In genomic region chr7:20306499-20306946, GRCh38 we compare ENCODE assay signal across 2 cellular contexts.
TF ChIP-seq lines count a peak whose summit lies in the region.

No MANE protein-coding gene starts in this region.

TF ChIP-seq in HepG2, 621 proteins besides CTCF, POLR2A, EP300 and RAD21 (continues in another document):
- TF ChIP-seq HNF4A (CRISPR knock-in tag; IDR thresholded peaks at IDR 0.05) (peak; percentile 40; the same call in 1 of the 2 replicates), ZNF776 (CRISPR knock-in tag; IDR thresholded peaks at IDR 0.05) (no peak), SOX13 (IDR thresholded peaks at IDR 0.05) (no peak), SOX13 (CRISPR knock-in tag; conservative IDR thresholded peaks at IDR 0.05 in 1 of 2, IDR thresholded peaks at IDR 0.05 in 1 of 2) (peak in 1 of 2 experiments; percentile 53; a peak in 2 of 4 replicates), NAIF1 (CRISPR knock-in tag; IDR thresholded peaks at IDR 0.05; ENCODE audit: borderline replicate concordance) (no peak), FOSL2 (CRISPR knock-in tag; IDR thresholded peaks at IDR 0.05) (peak; percentile 54), SOX5 (CRISPR knock-in tag; IDR thresholded peaks at IDR 0.05; ENCODE audit: borderline replicate concordance) (peak; percentile 38; the same call in 1 of the 2 replicates), RARA (CRISPR knock-in tag; IDR thresholded peaks at IDR 0.05) (peak; percentile 63), ZSCAN22 (CRISPR knock-in tag; IDR thresholded peaks at IDR 0.05) (no peak), ZNF563 (CRISPR knock-in tag; IDR thresholded peaks at IDR 0.05) (no peak), BCL6 (CRISPR knock-in tag; IDR thresholded peaks at IDR 0.05) (peak; percentile 67; the same call in 1 of the 2 replicates)
- TF ChIP-seq, protein P1, sequence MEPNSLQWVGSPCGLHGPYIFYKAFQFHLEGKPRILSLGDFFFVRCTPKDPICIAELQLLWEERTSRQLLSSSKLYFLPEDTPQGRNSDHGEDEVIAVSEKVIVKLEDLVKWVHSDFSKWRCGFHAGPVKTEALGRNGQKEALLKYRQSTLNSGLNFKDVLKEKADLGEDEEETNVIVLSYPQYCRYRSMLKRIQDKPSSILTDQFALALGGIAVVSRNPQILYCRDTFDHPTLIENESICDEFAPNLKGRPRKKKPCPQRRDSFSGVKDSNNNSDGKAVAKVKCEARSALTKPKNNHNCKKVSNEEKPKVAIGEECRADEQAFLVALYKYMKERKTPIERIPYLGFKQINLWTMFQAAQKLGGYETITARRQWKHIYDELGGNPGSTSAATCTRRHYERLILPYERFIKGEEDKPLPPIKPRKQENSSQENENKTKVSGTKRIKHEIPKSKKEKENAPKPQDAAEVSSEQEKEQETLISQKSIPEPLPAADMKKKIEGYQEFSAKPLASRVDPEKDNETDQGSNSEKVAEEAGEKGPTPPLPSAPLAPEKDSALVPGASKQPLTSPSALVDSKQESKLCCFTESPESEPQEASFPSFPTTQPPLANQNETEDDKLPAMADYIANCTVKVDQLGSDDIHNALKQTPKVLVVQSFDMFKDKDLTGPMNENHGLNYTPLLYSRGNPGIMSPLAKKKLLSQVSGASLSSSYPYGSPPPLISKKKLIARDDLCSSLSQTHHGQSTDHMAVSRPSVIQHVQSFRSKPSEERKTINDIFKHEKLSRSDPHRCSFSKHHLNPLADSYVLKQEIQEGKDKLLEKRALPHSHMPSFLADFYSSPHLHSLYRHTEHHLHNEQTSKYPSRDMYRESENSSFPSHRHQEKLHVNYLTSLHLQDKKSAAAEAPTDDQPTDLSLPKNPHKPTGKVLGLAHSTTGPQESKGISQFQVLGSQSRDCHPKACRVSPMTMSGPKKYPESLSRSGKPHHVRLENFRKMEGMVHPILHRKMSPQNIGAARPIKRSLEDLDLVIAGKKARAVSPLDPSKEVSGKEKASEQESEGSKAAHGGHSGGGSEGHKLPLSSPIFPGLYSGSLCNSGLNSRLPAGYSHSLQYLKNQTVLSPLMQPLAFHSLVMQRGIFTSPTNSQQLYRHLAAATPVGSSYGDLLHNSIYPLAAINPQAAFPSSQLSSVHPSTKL (CRISPR knock-in tag; IDR thresholded peaks at IDR 0.05): peak; percentile 51; the same call in 1 of the 2 replicates
- TF ChIP-seq, protein P2, sequence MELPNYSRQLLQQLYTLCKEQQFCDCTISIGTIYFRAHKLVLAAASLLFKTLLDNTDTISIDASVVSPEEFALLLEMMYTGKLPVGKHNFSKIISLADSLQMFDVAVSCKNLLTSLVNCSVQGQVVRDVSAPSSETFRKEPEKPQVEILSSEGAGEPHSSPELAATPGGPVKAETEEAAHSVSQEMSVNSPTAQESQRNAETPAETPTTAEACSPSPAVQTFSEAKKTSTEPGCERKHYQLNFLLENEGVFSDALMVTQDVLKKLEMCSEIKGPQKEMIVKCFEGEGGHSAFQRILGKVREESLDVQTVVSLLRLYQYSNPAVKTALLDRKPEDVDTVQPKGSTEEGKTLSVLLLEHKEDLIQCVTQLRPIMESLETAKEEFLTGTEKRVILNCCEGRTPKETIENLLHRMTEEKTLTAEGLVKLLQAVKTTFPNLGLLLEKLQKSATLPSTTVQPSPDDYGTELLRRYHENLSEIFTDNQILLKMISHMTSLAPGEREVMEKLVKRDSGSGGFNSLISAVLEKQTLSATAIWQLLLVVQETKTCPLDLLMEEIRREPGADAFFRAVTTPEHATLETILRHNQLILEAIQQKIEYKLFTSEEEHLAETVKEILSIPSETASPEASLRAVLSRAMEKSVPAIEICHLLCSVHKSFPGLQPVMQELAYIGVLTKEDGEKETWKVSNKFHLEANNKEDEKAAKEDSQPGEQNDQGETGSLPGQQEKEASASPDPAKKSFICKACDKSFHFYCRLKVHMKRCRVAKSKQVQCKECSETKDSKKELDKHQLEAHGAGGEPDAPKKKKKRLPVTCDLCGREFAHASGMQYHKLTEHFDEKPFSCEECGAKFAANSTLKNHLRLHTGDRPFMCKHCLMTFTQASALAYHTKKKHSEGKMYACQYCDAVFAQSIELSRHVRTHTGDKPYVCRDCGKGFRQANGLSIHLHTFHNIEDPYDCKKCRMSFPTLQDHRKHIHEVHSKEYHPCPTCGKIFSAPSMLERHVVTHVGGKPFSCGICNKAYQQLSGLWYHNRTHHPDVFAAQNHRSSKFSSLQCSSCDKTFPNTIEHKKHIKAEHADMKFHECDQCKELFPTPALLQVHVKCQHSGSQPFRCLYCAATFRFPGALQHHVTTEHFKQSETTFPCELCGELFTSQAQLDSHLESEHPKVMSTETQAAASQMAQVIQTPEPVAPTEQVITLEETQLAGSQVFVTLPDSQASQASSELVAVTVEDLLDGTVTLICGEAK (IDR thresholded peaks at IDR 0.05): no peak
- TF ChIP-seq, protein P2 (CRISPR knock-in tag; IDR thresholded peaks at IDR 0.05): no peak

TF ChIP-seq in GM12878, 131 proteins besides CTCF, POLR2A, EP300 and RAD21:
- no peak for TF ChIP-seq NBN (IDR thresholded peaks at IDR 0.05)
- TF ChIP-seq NR2F1 (conservative IDR thresholded peaks at IDR 0.05): no peak
- TF ChIP-seq, protein P3, sequence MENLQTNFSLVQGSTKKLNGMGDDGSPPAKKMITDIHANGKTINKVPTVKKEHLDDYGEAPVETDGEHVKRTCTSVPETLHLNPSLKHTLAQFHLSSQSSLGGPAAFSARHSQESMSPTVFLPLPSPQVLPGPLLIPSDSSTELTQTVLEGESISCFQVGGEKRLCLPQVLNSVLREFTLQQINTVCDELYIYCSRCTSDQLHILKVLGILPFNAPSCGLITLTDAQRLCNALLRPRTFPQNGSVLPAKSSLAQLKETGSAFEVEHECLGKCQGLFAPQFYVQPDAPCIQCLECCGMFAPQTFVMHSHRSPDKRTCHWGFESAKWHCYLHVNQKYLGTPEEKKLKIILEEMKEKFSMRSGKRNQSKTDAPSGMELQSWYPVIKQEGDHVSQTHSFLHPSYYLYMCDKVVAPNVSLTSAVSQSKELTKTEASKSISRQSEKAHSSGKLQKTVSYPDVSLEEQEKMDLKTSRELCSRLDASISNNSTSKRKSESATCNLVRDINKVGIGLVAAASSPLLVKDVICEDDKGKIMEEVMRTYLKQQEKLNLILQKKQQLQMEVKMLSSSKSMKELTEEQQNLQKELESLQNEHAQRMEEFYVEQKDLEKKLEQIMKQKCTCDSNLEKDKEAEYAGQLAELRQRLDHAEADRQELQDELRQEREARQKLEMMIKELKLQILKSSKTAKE (IDR thresholded peaks at IDR 0.05; ENCODE audit: low read depth, poor library complexity, severe bottlenecking): no peak
- TF ChIP-seq RCOR1 (conservative IDR thresholded peaks at IDR 0.05; ENCODE audit: low read depth, low read length): no peak
- TF ChIP-seq HDGF (IDR thresholded peaks at IDR 0.05): 0 out of 2 replicates have a peak, but pooled peaks have one; percentile 19
- no peak for TF ChIP-seq MTA2 (IDR thresholded peaks at IDR 0.05; ENCODE audit: low read depth)
- TF ChIP-seq, protein P4, sequence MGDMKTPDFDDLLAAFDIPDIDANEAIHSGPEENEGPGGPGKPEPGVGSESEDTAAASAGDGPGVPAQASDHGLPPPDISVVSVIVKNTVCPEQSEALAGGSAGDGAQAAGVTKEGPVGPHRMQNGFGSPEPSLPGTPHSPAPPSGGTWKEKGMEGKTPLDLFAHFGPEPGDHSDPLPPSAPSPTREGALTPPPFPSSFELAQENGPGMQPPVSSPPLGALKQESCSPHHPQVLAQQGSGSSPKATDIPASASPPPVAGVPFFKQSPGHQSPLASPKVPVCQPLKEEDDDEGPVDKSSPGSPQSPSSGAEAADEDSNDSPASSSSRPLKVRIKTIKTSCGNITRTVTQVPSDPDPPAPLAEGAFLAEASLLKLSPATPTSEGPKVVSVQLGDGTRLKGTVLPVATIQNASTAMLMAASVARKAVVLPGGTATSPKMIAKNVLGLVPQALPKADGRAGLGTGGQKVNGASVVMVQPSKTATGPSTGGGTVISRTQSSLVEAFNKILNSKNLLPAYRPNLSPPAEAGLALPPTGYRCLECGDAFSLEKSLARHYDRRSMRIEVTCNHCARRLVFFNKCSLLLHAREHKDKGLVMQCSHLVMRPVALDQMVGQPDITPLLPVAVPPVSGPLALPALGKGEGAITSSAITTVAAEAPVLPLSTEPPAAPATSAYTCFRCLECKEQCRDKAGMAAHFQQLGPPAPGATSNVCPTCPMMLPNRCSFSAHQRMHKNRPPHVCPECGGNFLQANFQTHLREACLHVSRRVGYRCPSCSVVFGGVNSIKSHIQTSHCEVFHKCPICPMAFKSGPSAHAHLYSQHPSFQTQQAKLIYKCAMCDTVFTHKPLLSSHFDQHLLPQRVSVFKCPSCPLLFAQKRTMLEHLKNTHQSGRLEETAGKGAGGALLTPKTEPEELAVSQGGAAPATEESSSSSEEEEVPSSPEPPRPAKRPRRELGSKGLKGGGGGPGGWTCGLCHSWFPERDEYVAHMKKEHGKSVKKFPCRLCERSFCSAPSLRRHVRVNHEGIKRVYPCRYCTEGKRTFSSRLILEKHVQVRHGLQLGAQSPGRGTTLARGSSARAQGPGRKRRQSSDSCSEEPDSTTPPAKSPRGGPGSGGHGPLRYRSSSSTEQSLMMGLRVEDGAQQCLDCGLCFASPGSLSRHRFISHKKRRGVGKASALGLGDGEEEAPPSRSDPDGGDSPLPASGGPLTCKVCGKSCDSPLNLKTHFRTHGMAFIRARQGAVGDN (IDR thresholded peaks at IDR 0.05): peak; percentile 32; the same call in 1 of the 2 replicates
- TF ChIP-seq SUZ12 (IDR thresholded peaks at IDR 0.05; ENCODE audit: unreplicated experiment): no peak
- TF ChIP-seq SP1 (IDR thresholded peaks at IDR 0.05; ENCODE audit: low read depth, low read length): no peak
- TF ChIP-seq CBX5 (IDR thresholded peaks at IDR 0.05; ENCODE audit: low read depth): no peak
- TF ChIP-seq YY1 (IDR thresholded peaks at IDR 0.05; ENCODE audit: low read depth, low read length): no peak
- no peak for TF ChIP-seq SMARCA5 (IDR thresholded peaks at IDR 0.05)
- TF ChIP-seq, protein P5, sequence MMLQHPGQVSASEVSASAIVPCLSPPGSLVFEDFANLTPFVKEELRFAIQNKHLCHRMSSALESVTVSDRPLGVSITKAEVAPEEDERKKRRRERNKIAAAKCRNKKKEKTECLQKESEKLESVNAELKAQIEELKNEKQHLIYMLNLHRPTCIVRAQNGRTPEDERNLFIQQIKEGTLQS (IDR thresholded peaks at IDR 0.05; ENCODE audit: borderline replicate concordance, extremely low read depth, low read depth, low read length): no peak
- TF ChIP-seq NFYA (IDR thresholded peaks at IDR 0.05; ENCODE audit: borderline replicate concordance, low read depth, low read length): no peak
- no peak for TF ChIP-seq ZNF207 (IDR thresholded peaks at IDR 0.05; ENCODE audit: borderline replicate concordance)
- TF ChIP-seq JUND (IDR thresholded peaks at IDR 0.05; ENCODE audit: low read depth, low read length): no peak
- TF ChIP-seq IKZF2 (IDR thresholded peaks at IDR 0.05): no peak
TF ChIP-seq in GM12878: peak in this region for 2.
